20 cellular contexts compared by ENCODE assay signal in the genomic region with DNA sequence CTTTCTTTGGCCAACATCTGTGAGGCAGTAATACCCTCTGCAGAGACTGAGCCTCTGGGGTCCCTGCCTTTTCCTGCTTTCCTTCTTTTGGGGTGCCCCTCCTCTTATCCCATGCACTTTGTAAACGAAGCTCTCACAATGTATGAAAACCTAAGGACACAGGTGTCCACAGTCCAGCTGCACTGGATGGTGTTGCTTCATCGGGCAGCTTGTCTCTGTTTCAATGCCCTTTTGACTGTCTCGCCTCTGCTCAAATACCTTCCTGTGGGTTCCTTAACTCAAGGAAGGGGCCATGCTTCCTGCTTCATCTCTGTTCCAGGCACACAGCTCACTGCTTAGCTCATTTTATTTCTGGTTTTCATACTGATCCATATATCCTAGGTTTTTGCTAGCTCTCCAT. TPM values are rescaled to one million over a fixed set of nuclear protein-coding genes. Genes with fewer than 3 reads are reported as not detected.
DNase-seq lines count a peak whose midpoint lies in the region; ATAC-seq, FAIRE-seq and TF ChIP-seq lines count a peak whose summit lies in the region.
"Had no signal": no experiment of that assay in that cellular context is flagged by ENCODE, and none has a peak within 500 bp of the region (broad histone marks: within the 10 kb centered on the region; RNA-seq: fewer than 3 reads in every experiment).

No MANE protein-coding gene starts in this region.

- TF ChIP-seq CTCF in HepG2 (CRISPR knock-in tag; IDR thresholded peaks at IDR 0.05) (no peak), testis (IDR thresholded peaks at IDR 0.05) (no peak)

- intact Hi-C loops in HepG2 (cut with micrococcal nuclease; ENCODE audit: unreplicated experiment) (no loop called here), testis (cut with DNase I; ENCODE audit: low total_unique reads) (no loop called here)

- no peaks in the 10 kb centered on the region for H4K20me1 ChIP-seq in HepG2 (ENCODE audit: insufficient read depth, low read length)

- DNase-seq in activated naive CD8-positive, alpha-beta T cell treated with anti-CD3 and anti-CD28 coated beads, Interleukin-2, amount 50 U/mL, for 24 hours, result no peak
- DNase-seq in T-helper 17 cell (no peak), HepG2 (ENCODE audit: low spot score) (no peak), testis (peak; percentile 9), KBM-7 (no peak), putamen (ENCODE audit: low spot score) (no peak)
- DNase-seq: EL; NCI-H1417 treated with DMSO at 0.1 percent for 48 hours; NCI-H1930; NCI-H2171; NCI-H446 treated with DMSO at 0.1 percent for 48 hours; NK-92 treated with Interleukin-12 subunit alpha and Interleukin-12 subunit beta, amount 100 ng/mL, for 24 hours; RPMI8226; SIG-M5 had no signal

- H3K9ac ChIP-seq in HepG2 (ENCODE audit: insufficient read depth, low read depth, low read length), result no peak overlapping the region

- no peaks in the 10 kb centered on the region for H3K27me3 ChIP-seq in HepG2 (ENCODE audit: control insufficient read depth in 1 of 2, insufficient read depth in 2 of 2, low read length in 2 of 2)
- no peaks in the 10 kb centered on the region for H3K27me3 ChIP-seq in testis

- peaks cover 10% of the 10 kb centered on the region for H3K36me3 Mint-ChIP-seq in activated naive CD8-positive, alpha-beta T cell
- peaks cover 26% of the 10 kb centered on the region for H3K36me3 Mint-ChIP-seq in activated naive CD8-positive, alpha-beta T cell treated with anti-CD3 and anti-CD28 coated beads, Interleukin-2, amount 50 U/mL, for 24 hours (ENCODE audit: low read depth)
- peaks cover 3% of the 10 kb centered on the region for H3K36me3 Mint-ChIP-seq in T-helper 17 cell (ENCODE audit: low read depth)

- no peak overlapping the region for H3K27ac ChIP-seq in HepG2 (ENCODE audit: extremely low read length, insufficient read depth, low read length)
- peak overlapping the region in 1 of 2 donors; percentile 48 for H3K27ac ChIP-seq in testis
- H3K27ac ChIP-seq: C4-2B, HL-60 had no signal

- no peaks in the 10 kb centered on the region for H3K27me3 Mint-ChIP-seq in activated naive CD8-positive, alpha-beta T cell
- no peaks in the 10 kb centered on the region for H3K27me3 Mint-ChIP-seq in activated naive CD8-positive, alpha-beta T cell treated with anti-CD3 and anti-CD28 coated beads, Interleukin-2, amount 50 U/mL, for 24 hours
- H3K27me3 Mint-ChIP-seq in T-helper 17 cell, result no peaks in the 10 kb centered on the region

- peaks cover 5% of the 10 kb centered on the region for H3K9me3 Mint-ChIP-seq in activated naive CD8-positive, alpha-beta T cell (ENCODE audit: low read depth)
- H3K9me3 Mint-ChIP-seq in activated naive CD8-positive, alpha-beta T cell treated with anti-CD3 and anti-CD28 coated beads, Interleukin-2, amount 50 U/mL, for 24 hours, result peaks cover 12% of the 10 kb centered on the region

- no peak for FAIRE-seq in HepG2 (lab: Jason Lieb, UNC)
- FAIRE-seq: A549 had no signal

- CTCF ChIA-PET in HepG2 (lab: Yijun Ruan, JAX; ENCODE audit: low intra/inter-chr PET ratio, low total read pairs), result no interaction called here

- TF ChIP-seq POLR2A in HepG2 (IDR thresholded peaks at IDR 0.05; ENCODE audit: insufficient read depth in 1 of 2, low read depth in 2 of 2, low read length in 2 of 2), result no peak
- no peak for TF ChIP-seq POLR2A in testis (IDR thresholded peaks at IDR 0.05)

- no peak overlapping the region for H2AFZ ChIP-seq in HepG2 (ENCODE audit: low read length)

- peaks cover 14% of the 10 kb centered on the region for H3K79me2 ChIP-seq in HepG2 (ENCODE audit: insufficient read depth, low read length)

- peaks cover 22% of the 10 kb centered on the region for H3K4me1 Mint-ChIP-seq in activated naive CD8-positive, alpha-beta T cell (ENCODE audit: low read depth)
- peaks cover 18% of the 10 kb centered on the region for H3K4me1 Mint-ChIP-seq in activated naive CD8-positive, alpha-beta T cell treated with anti-CD3 and anti-CD28 coated beads, Interleukin-2, amount 50 U/mL, for 24 hours
- peaks cover 16% of the 10 kb centered on the region for H3K4me1 Mint-ChIP-seq in T-helper 17 cell

- H3K9me3 ChIP-seq in T-helper 17 cell (ENCODE audit: control insufficient read depth, low read length, poor library complexity, severe bottlenecking), result no peaks in the 10 kb centered on the region
- H3K9me3 ChIP-seq in HepG2 (ENCODE audit: low read length), result peaks cover 8% of the 10 kb centered on the region
- H3K9me3 ChIP-seq in testis, result no peaks in the 10 kb centered on the region
- H3K9me3 ChIP-seq: HAP-1 had no signal

- H3K4me3 Mint-ChIP-seq in activated naive CD8-positive, alpha-beta T cell, result no peak overlapping the region
- H3K4me3 Mint-ChIP-seq in activated naive CD8-positive, alpha-beta T cell treated with anti-CD3 and anti-CD28 coated beads, Interleukin-2, amount 50 U/mL, for 24 hours, result no peak overlapping the region
- no peak overlapping the region for H3K4me3 Mint-ChIP-seq in T-helper 17 cell

- H3K4me3 ChIP-seq in HepG2 (replicated peaks in 1 of 3; ENCODE audit: insufficient read depth in 1 of 3, low read depth in 2 of 3, low read length in 3 of 3) (no peak overlapping the region), testis (no peak overlapping the region)
- H3K4me3 ChIP-seq: A549, HAP-1 had no signal

- ATAC-seq in activated naive CD8-positive, alpha-beta T cell treated with anti-CD3 and anti-CD28 coated beads, Interleukin-2, amount 50 U/mL, for 24 hours, result no peak
- no peak for ATAC-seq in T-helper 17 cell
- ATAC-seq in HepG2, result no peak
- no peak for ATAC-seq in GM19035 (IDR thresholded peaks at IDR 0.05; ENCODE audit: unreplicated experiment)

- POLR2A ChIA-PET in HepG2 (lab: Yijun Ruan, JAX), result interaction anchor here (0.9 kb wide), 1 partner anchor 159 kb away, joined by 3 read pairs; a partner anchor contains a TSS

- in situ Hi-C loops in HepG2 (cut with HindIII; ENCODE audit: extremely low pct_ligation_motif_present, low pct_unique_long_range_greater_than_20kb), result no loop called here
- in situ Hi-C loops in KBM-7 (cut with MboI; ENCODE audit: low pct_unique_long_range_greater_than_20kb, low sequenced_read_pairs), result no loop called here

- H3K4me2 ChIP-seq in HepG2 (ENCODE audit: low read depth, low read length), result no peak overlapping the region
- H3K4me2 ChIP-seq: A549 had no signal

- H3K27ac Mint-ChIP-seq in activated naive CD8-positive, alpha-beta T cell, result peak overlapping the region; percentile 13
- no peak overlapping the region for H3K27ac Mint-ChIP-seq in activated naive CD8-positive, alpha-beta T cell treated with anti-CD3 and anti-CD28 coated beads, Interleukin-2, amount 50 U/mL, for 24 hours
- H3K27ac Mint-ChIP-seq in T-helper 17 cell, result peak overlapping the region; percentile 85

- TF ChIP-seq RAD21 in HepG2 (CRISPR knock-in tag; IDR thresholded peaks at IDR 0.05), result no peak

- H3K4me1 ChIP-seq in HepG2 (ENCODE audit: insufficient read depth, low read length) (peaks cover 22% of the 10 kb centered on the region), testis (peaks cover 3% of the 10 kb centered on the region)
- H3K4me1 ChIP-seq: HAP-1 had no signal

- BruUV-seq in HepG2 (replicated peaks; lab: Mats Ljungman, UMichigan), result no TSS peak

- TF ChIP-seq EP300 in HepG2 (IDR thresholded peaks at IDR 0.05; ENCODE audit: low read depth in 2 of 2, low read length in 2 of 2) (no peak), HepG2 (CRISPR knock-in tag; IDR thresholded peaks at IDR 0.05; ENCODE audit: borderline replicate concordance) (no peak)

- 63% methylated on average over 3 of the region's 3 CpGs for whole genome bisulfite sequencing in HepG2 (ENCODE audit: low lambda C conversion rate)
- 81 to 89% methylated on average over 3 of the region's 3 CpGs for WGBS in testis, 2 donors

- H3K36me3 ChIP-seq in HepG2 (replicated peaks in 1 of 2; ENCODE audit: control insufficient read depth in 1 of 2, insufficient read depth in 2 of 2, low read length in 2 of 2), result peaks cover 6 to 13% of the 10 kb centered on the region in 2 experiments; a peak in 4 of 5 replicates
- no peaks in the 10 kb centered on the region for H3K36me3 ChIP-seq in testis (ENCODE audit: low read depth, missing control alignments)

RNA-seq across cellular contexts. Expression of a gene that starts 6.4 kb away (rescaled TPM):
- 10 to 100 TPM; 21.4 to 27.2 TPM for total RNA-seq in T-helper 17 cell
- total RNA-seq in HepG2 (2016; rRNA removed; fragmentation: Illumina TruSeq; extraction: Trizol), result 14.2 and 28.9 TPM in 2 replicates
- 4.9 and 5.6 TPM in 2 replicates for total RNA-seq in HepG2 (2016; cell fraction: cytosol; rRNA removed; fragmentation: Illumina TruSeq; extraction: Trizol; ENCODE audit: low read depth)
- 14.6 and 24.7 TPM in 2 replicates for total RNA-seq in HepG2 (2016; cell fraction: insoluble cytoplasmic fraction; rRNA removed; fragmentation: Illumina TruSeq; extraction: Trizol)
- total RNA-seq in HepG2 (2016; cell fraction: membrane; rRNA removed; fragmentation: Illumina TruSeq; extraction: Trizol), result 9.1 and 10.3 TPM in 2 replicates
- 30.9 and 42.1 TPM in 2 replicates for total RNA-seq in HepG2 (2016; cell fraction: nucleus; rRNA removed; fragmentation: Illumina TruSeq; extraction: Trizol)
- polyA plus RNA-seq in HepG2 (2011; rRNA removed), result 53.1 and 73.4 TPM in 2 replicates
- polyA plus RNA-seq in HepG2 (2011; cell fraction: cytosol; rRNA removed), result 32.8 and 36.0 TPM in 2 replicates
- 60.3 and 87.6 TPM in 2 replicates for polyA plus RNA-seq in HepG2 (2011; cell fraction: nucleus; rRNA removed)
- polyA plus RNA-seq in HepG2 (2012), result 22.3 and 28.7 TPM in 2 replicates
- 3.0 and 3.5 TPM in 2 replicates for polyA plus RNA-seq in HepG2 (2016; cell fraction: cytosol; fragmentation: Illumina TruSeq; extraction: Trizol; ENCODE audit: low read depth)
- 14.0 and 14.1 TPM in 2 replicates for polyA plus RNA-seq in HepG2 (2016; cell fraction: insoluble cytoplasmic fraction; fragmentation: Illumina TruSeq; extraction: Trizol; ENCODE audit: low read depth)
- polyA plus RNA-seq in HepG2 (2016; cell fraction: membrane; fragmentation: Illumina TruSeq; extraction: Trizol; ENCODE audit: low read depth), result 5.6 and 7.3 TPM in 2 replicates
- 51.4 and 56.2 TPM in 2 replicates for polyA plus RNA-seq in HepG2 (2016; cell fraction: nucleus; fragmentation: Illumina TruSeq; extraction: Trizol; ENCODE audit: insufficient read depth, low read depth)
- 41.3 and 114 TPM in 2 replicates for polyA minus RNA-seq in HepG2 (2011; rRNA and poly(A)+ RNA removed; ENCODE audit: low replicate concordance)
- 30.1 and 38.2 TPM in 2 replicates for polyA minus RNA-seq in HepG2 (2011; cell fraction: cytosol; rRNA and poly(A)+ RNA removed)
- 34.5 and 39.2 TPM in 2 replicates for polyA minus RNA-seq in HepG2 (2011; cell fraction: nucleus; rRNA and poly(A)+ RNA removed)
- total RNA-seq in testis, result 10 to 100 TPM; 23.9 to 31.8 TPM
- polyA plus RNA-seq in testis (ENCODE audit: insufficient read depth, low read depth, low replicate concordance), result 19.8 TPM

RNA-seq across cellular contexts. Expression of a gene that starts 10.3 kb away (rescaled TPM):
- total RNA-seq in T-helper 17 cell (1 to 10 TPM; 3.4 to 7.2 TPM), HepG2 (2016; rRNA removed; fragmentation: Illumina TruSeq; extraction: Trizol) (1.7 and 3.5 TPM in 2 replicates), testis (100 to 1,000 TPM in 1 of 2 donors, 10 to 100 TPM in 1; 51.4 to 174 TPM)
- total RNA-seq in HepG2 (2016; cell fraction: cytosol; rRNA removed; fragmentation: Illumina TruSeq; extraction: Trizol; ENCODE audit: low read depth), result 0.44 and 0.61 TPM in 2 replicates
- 2.6 and 4.1 TPM in 2 replicates for total RNA-seq in HepG2 (2016; cell fraction: insoluble cytoplasmic fraction; rRNA removed; fragmentation: Illumina TruSeq; extraction: Trizol)
- 0.93 and 1.4 TPM in 2 replicates for total RNA-seq in HepG2 (2016; cell fraction: membrane; rRNA removed; fragmentation: Illumina TruSeq; extraction: Trizol)
- total RNA-seq in HepG2 (2016; cell fraction: nucleus; rRNA removed; fragmentation: Illumina TruSeq; extraction: Trizol), result 3.8 and 4.3 TPM in 2 replicates
- polyA plus RNA-seq in HepG2 (2011; rRNA removed) (6.5 and 11.2 TPM in 2 replicates), testis (ENCODE audit: insufficient read depth, low read depth, low replicate concordance) (330 TPM)
- 6.2 and 6.5 TPM in 2 replicates for polyA plus RNA-seq in HepG2 (2011; cell fraction: cytosol; rRNA removed)
- polyA plus RNA-seq in HepG2 (2011; cell fraction: nucleus; rRNA removed), result 6.1 and 8.4 TPM in 2 replicates
- polyA plus RNA-seq in HepG2 (2012), result 1.2 and 1.9 TPM in 2 replicates
- 0.42 and 0.57 TPM in 2 replicates for polyA plus RNA-seq in HepG2 (2016; cell fraction: cytosol; fragmentation: Illumina TruSeq; extraction: Trizol; ENCODE audit: low read depth)
- polyA plus RNA-seq in HepG2 (2016; cell fraction: insoluble cytoplasmic fraction; fragmentation: Illumina TruSeq; extraction: Trizol; ENCODE audit: low read depth), result 1.6 and 2.2 TPM in 2 replicates
- polyA plus RNA-seq in HepG2 (2016; cell fraction: membrane; fragmentation: Illumina TruSeq; extraction: Trizol; ENCODE audit: low read depth), result 1.2 and 1.3 TPM in 2 replicates
- polyA plus RNA-seq in HepG2 (2016; cell fraction: nucleus; fragmentation: Illumina TruSeq; extraction: Trizol; ENCODE audit: insufficient read depth, low read depth), result 6.5 and 7.1 TPM in 2 replicates
- 3.3 and 5.9 TPM in 2 replicates for polyA minus RNA-seq in HepG2 (2011; rRNA and poly(A)+ RNA removed; ENCODE audit: low replicate concordance)
- polyA minus RNA-seq in HepG2 (2011; cell fraction: cytosol; rRNA and poly(A)+ RNA removed), result 0.70 and 1.3 TPM in 2 replicates
- polyA minus RNA-seq in HepG2 (2011; cell fraction: nucleus; rRNA and poly(A)+ RNA removed), result 1.7 and 2.7 TPM in 2 replicates

RNA-seq across cellular contexts. Expression of a gene that starts 26.1 kb away (rescaled TPM):
- total RNA-seq in T-helper 17 cell (not detected), HepG2 (2016; rRNA removed; fragmentation: Illumina TruSeq; extraction: Trizol) (19.8 and 21.4 TPM in 2 replicates), testis (1 to 10 TPM; 1.1 to 4.0 TPM)
- total RNA-seq in HepG2 (2016; cell fraction: cytosol; rRNA removed; fragmentation: Illumina TruSeq; extraction: Trizol; ENCODE audit: low read depth), result 9.8 and 10.8 TPM in 2 replicates
- total RNA-seq in HepG2 (2016; cell fraction: insoluble cytoplasmic fraction; rRNA removed; fragmentation: Illumina TruSeq; extraction: Trizol), result 19.4 and 22.0 TPM in 2 replicates
- 10.5 and 10.7 TPM in 2 replicates for total RNA-seq in HepG2 (2016; cell fraction: membrane; rRNA removed; fragmentation: Illumina TruSeq; extraction: Trizol)
- 10.1 and 12.6 TPM in 2 replicates for total RNA-seq in HepG2 (2016; cell fraction: nucleus; rRNA removed; fragmentation: Illumina TruSeq; extraction: Trizol)
- polyA plus RNA-seq in HepG2 (2011; rRNA removed) (13.8 and 17.5 TPM in 2 replicates), testis (ENCODE audit: insufficient read depth, low read depth, low replicate concordance) (11.8 TPM)
- 11.8 and 12.1 TPM in 2 replicates for polyA plus RNA-seq in HepG2 (2011; cell fraction: cytosol; rRNA removed)
- 32.8 and 44.7 TPM in 2 replicates for polyA plus RNA-seq in HepG2 (2011; cell fraction: nucleus; rRNA removed)
- 13.0 and 19.0 TPM in 2 replicates for polyA plus RNA-seq in HepG2 (2012)
- 11.0 and 15.5 TPM in 2 replicates for polyA plus RNA-seq in HepG2 (2016; cell fraction: cytosol; fragmentation: Illumina TruSeq; extraction: Trizol; ENCODE audit: low read depth)
- polyA plus RNA-seq in HepG2 (2016; cell fraction: insoluble cytoplasmic fraction; fragmentation: Illumina TruSeq; extraction: Trizol; ENCODE audit: low read depth), result 28.5 and 29.8 TPM in 2 replicates
- polyA plus RNA-seq in HepG2 (2016; cell fraction: membrane; fragmentation: Illumina TruSeq; extraction: Trizol; ENCODE audit: low read depth), result 9.1 and 12.4 TPM in 2 replicates
- 23.8 and 24.2 TPM in 2 replicates for polyA plus RNA-seq in HepG2 (2016; cell fraction: nucleus; fragmentation: Illumina TruSeq; extraction: Trizol; ENCODE audit: insufficient read depth, low read depth)
- polyA minus RNA-seq in HepG2 (2011; rRNA and poly(A)+ RNA removed; ENCODE audit: low replicate concordance), result 17.1 TPM in 1 of 2 replicates, not detected in the other
- 5.3 and 5.5 TPM in 2 replicates for polyA minus RNA-seq in HepG2 (2011; cell fraction: cytosol; rRNA and poly(A)+ RNA removed)
- polyA minus RNA-seq in HepG2 (2011; cell fraction: nucleus; rRNA and poly(A)+ RNA removed), result 12.1 and 20.4 TPM in 2 replicates

RNA-seq across cellular contexts. Expression of a gene that starts 27.6 kb away (rescaled TPM):
- total RNA-seq in T-helper 17 cell, result 10 to 100 TPM; 45.8 to 62.6 TPM
- total RNA-seq in HepG2 (2016; rRNA removed; fragmentation: Illumina TruSeq; extraction: Trizol), result 10.8 and 26.2 TPM in 2 replicates
- total RNA-seq in HepG2 (2016; cell fraction: cytosol; rRNA removed; fragmentation: Illumina TruSeq; extraction: Trizol; ENCODE audit: low read depth), result 2.9 and 3.7 TPM in 2 replicates
- 10.0 and 27.0 TPM in 2 replicates for total RNA-seq in HepG2 (2016; cell fraction: insoluble cytoplasmic fraction; rRNA removed; fragmentation: Illumina TruSeq; extraction: Trizol)
- 5.3 TPM in 2 replicates for total RNA-seq in HepG2 (2016; cell fraction: membrane; rRNA removed; fragmentation: Illumina TruSeq; extraction: Trizol)
- total RNA-seq in HepG2 (2016; cell fraction: nucleus; rRNA removed; fragmentation: Illumina TruSeq; extraction: Trizol), result 35.4 and 43.8 TPM in 2 replicates
- 94.1 and 118 TPM in 2 replicates for polyA plus RNA-seq in HepG2 (2011; rRNA removed)
- 79.5 and 81.3 TPM in 2 replicates for polyA plus RNA-seq in HepG2 (2011; cell fraction: cytosol; rRNA removed)
- polyA plus RNA-seq in HepG2 (2011; cell fraction: nucleus; rRNA removed), result 155 and 157 TPM in 2 replicates
- polyA plus RNA-seq in HepG2 (2012), result 61.8 and 69.9 TPM in 2 replicates
- polyA plus RNA-seq in HepG2 (2016; cell fraction: cytosol; fragmentation: Illumina TruSeq; extraction: Trizol; ENCODE audit: low read depth), result 1.3 and 2.0 TPM in 2 replicates
- polyA plus RNA-seq in HepG2 (2016; cell fraction: insoluble cytoplasmic fraction; fragmentation: Illumina TruSeq; extraction: Trizol; ENCODE audit: low read depth), result 9.0 and 11.0 TPM in 2 replicates
- 3.0 and 3.4 TPM in 2 replicates for polyA plus RNA-seq in HepG2 (2016; cell fraction: membrane; fragmentation: Illumina TruSeq; extraction: Trizol; ENCODE audit: low read depth)
- 67.7 and 79.8 TPM in 2 replicates for polyA plus RNA-seq in HepG2 (2016; cell fraction: nucleus; fragmentation: Illumina TruSeq; extraction: Trizol; ENCODE audit: insufficient read depth, low read depth)
- polyA minus RNA-seq in HepG2 (2011; rRNA and poly(A)+ RNA removed; ENCODE audit: low replicate concordance), result 46.9 and 191 TPM in 2 replicates
- polyA minus RNA-seq in HepG2 (2011; cell fraction: cytosol; rRNA and poly(A)+ RNA removed), result 49.9 and 80.8 TPM in 2 replicates
- 47.9 and 63.4 TPM in 2 replicates for polyA minus RNA-seq in HepG2 (2011; cell fraction: nucleus; rRNA and poly(A)+ RNA removed)
- total RNA-seq in testis, result 10 to 100 TPM; 18.8 to 22.7 TPM
- polyA plus RNA-seq in testis (ENCODE audit: insufficient read depth, low read depth, low replicate concordance), result 19.9 TPM

RNA-seq across cellular contexts. Expression of a gene that starts 42.1 kb away (rescaled TPM):
- total RNA-seq in T-helper 17 cell (1 to 10 TPM; 2.9 to 3.0 TPM), HepG2 (2016; rRNA removed; fragmentation: Illumina TruSeq; extraction: Trizol) (8.2 and 18.2 TPM in 2 replicates), testis (100 to 1,000 TPM in 1 of 2 donors, 10 to 100 TPM in 1; 86.1 to 190 TPM)
- 2.7 and 2.8 TPM in 2 replicates for total RNA-seq in HepG2 (2016; cell fraction: cytosol; rRNA removed; fragmentation: Illumina TruSeq; extraction: Trizol; ENCODE audit: low read depth)
- 8.4 and 18.7 TPM in 2 replicates for total RNA-seq in HepG2 (2016; cell fraction: insoluble cytoplasmic fraction; rRNA removed; fragmentation: Illumina TruSeq; extraction: Trizol)
- total RNA-seq in HepG2 (2016; cell fraction: membrane; rRNA removed; fragmentation: Illumina TruSeq; extraction: Trizol), result 3.2 and 3.7 TPM in 2 replicates
- 17.9 and 19.4 TPM in 2 replicates for total RNA-seq in HepG2 (2016; cell fraction: nucleus; rRNA removed; fragmentation: Illumina TruSeq; extraction: Trizol)
- polyA plus RNA-seq in HepG2 (2011; rRNA removed) (14.5 and 23.3 TPM in 2 replicates), testis (ENCODE audit: insufficient read depth, low read depth, low replicate concordance) (271 TPM)
- 9.6 and 18.5 TPM in 2 replicates for polyA plus RNA-seq in HepG2 (2011; cell fraction: cytosol; rRNA removed)
- polyA plus RNA-seq in HepG2 (2011; cell fraction: nucleus; rRNA removed), result 14.4 and 22.0 TPM in 2 replicates
- polyA plus RNA-seq in HepG2 (2012), result 9.8 and 10.0 TPM in 2 replicates
- 0.91 and 1.0 TPM in 2 replicates for polyA plus RNA-seq in HepG2 (2016; cell fraction: cytosol; fragmentation: Illumina TruSeq; extraction: Trizol; ENCODE audit: low read depth)
- polyA plus RNA-seq in HepG2 (2016; cell fraction: insoluble cytoplasmic fraction; fragmentation: Illumina TruSeq; extraction: Trizol; ENCODE audit: low read depth), result 6.4 and 6.7 TPM in 2 replicates
- polyA plus RNA-seq in HepG2 (2016; cell fraction: membrane; fragmentation: Illumina TruSeq; extraction: Trizol; ENCODE audit: low read depth), result 1.8 and 2.2 TPM in 2 replicates
- polyA plus RNA-seq in HepG2 (2016; cell fraction: nucleus; fragmentation: Illumina TruSeq; extraction: Trizol; ENCODE audit: insufficient read depth, low read depth), result 26.0 and 30.9 TPM in 2 replicates
- polyA minus RNA-seq in HepG2 (2011; rRNA and poly(A)+ RNA removed; ENCODE audit: low replicate concordance), result 3.8 and 12.0 TPM in 2 replicates
- polyA minus RNA-seq in HepG2 (2011; cell fraction: cytosol; rRNA and poly(A)+ RNA removed), result 7.0 and 14.3 TPM in 2 replicates
- polyA minus RNA-seq in HepG2 (2011; cell fraction: nucleus; rRNA and poly(A)+ RNA removed), result 14.0 and 26.4 TPM in 2 replicates

Comparison
In these comparisons a context has a peak if more than half of its experiments do, and no peak if none do; other contexts are left out.
1. RNA of a gene that starts 10.3 kb away (total RNA-seq): 51.4 to 174 TPM in testis; 3.4 to 7.2 TPM in T-helper 17 cell and 0.44 to 4.3 TPM in HepG2; every median in the first group is over 4 times any median in the second.